8 cellular contexts compared by ENCODE assay signal in genomic region chr19:4369888-4370260, GRCh38. TPM values are rescaled to one million over a fixed set of nuclear protein-coding genes. Genes with fewer than 3 reads are reported as not detected.
DNase-seq lines count a peak whose midpoint lies in the region; ATAC-seq, FAIRE-seq and TF ChIP-seq lines count a peak whose summit lies in the region.

No MANE protein-coding gene starts in this region.

- intact Hi-C loops in head of caudate nucleus (cut with DNase I): no loop called here
- intact Hi-C loops in vagina (cut with DNase I): no loop called here

- DNase-seq in GM10266 (ENCODE audit: extremely low spot score) (no peak), RCC 7860 (ENCODE audit: low spot score) (peak; percentile 64), head of caudate nucleus (peak in 40 of 42 donors; percentile 45 to 85 (median 69)), retina (peak; percentile 70), vagina (ENCODE audit: extremely low spot score in 2 of 2) (no peak), EL (no peak)
- DNase-seq in activated naive CD4-positive, alpha-beta T cell (lab: John Stamatoyannopoulos, UW): peak; percentile 24 to 61 (median 38)

- H3K4me3 ChIP-seq in vagina: peak overlapping the region; percentile 27 to 35

- peaks cover 80% of the 10 kb centered on the region for H3K4me1 ChIP-seq in vagina

- no peak for TF ChIP-seq POLR2A in vagina (IDR thresholded peaks at IDR 0.05)

- peaks cover 0 to 16% of the 10 kb centered on the region in 2 donors for H3K36me3 ChIP-seq in vagina

- no peaks in the 10 kb centered on the region for H3K27me3 ChIP-seq in vagina

- FAIRE-seq in RCC 7860 (lab: Jason Lieb, UNC): no peak

- H3K27ac ChIP-seq in vagina: peak overlapping the region; percentile 90

- ATAC-seq in HG02642 (IDR thresholded peaks at IDR 0.05; ENCODE audit: poor library complexity, unreplicated experiment): peak; percentile 50

- TF ChIP-seq CTCF in GM10266 (IDR thresholded peaks at IDR 0.05; ENCODE audit: control insufficient read depth, insufficient read depth, low read depth, missing control alignments): peak; percentile 62
- TF ChIP-seq CTCF in vagina (IDR thresholded peaks at IDR 0.05): no peak

- no peaks in the 10 kb centered on the region for H3K9me3 ChIP-seq in vagina

RNA-seq across cellular contexts. Expression of gene MPND, which starts 26.5 kb away (rescaled TPM):
- total RNA-seq in vagina: 10.1 TPM

RNA-seq across cellular contexts. Expression of gene SH3GL1, which starts 30.5 kb away (rescaled TPM):
- 65.6 TPM for total RNA-seq in vagina

RNA-seq across cellular contexts. Expression of gene STAP2, which starts 31.2 kb away (rescaled TPM):
- total RNA-seq in vagina: 29.2 TPM

RNA-seq across cellular contexts. Expression of gene CHAF1A, which starts 32.6 kb away (rescaled TPM):
- total RNA-seq in vagina: 21.4 TPM

Comparison
In these comparisons a context has a peak if more than half of its experiments do, and no peak if none do; other contexts are left out.
1. DNase-seq: peak in RCC 7860 (single experiment), activated naive CD4-positive, alpha-beta T cell (4 of 4), head of caudate nucleus (40 of 42) and retina (single experiment); none in GM10266 (single experiment), vagina (0 of 2) and EL (single experiment).